Comparison of ENCODE assay signal across 23 cellular contexts in genomic region chr2:202102425-202103005, GRCh38. TPM values are rescaled to one million over a fixed set of nuclear protein-coding genes. Genes with fewer than 3 reads are reported as not detected.
DNase-seq lines count a peak whose midpoint lies in the region; ATAC-seq and TF ChIP-seq lines count a peak whose summit lies in the region.
"Had no signal": no experiment of that assay in that cellular context is flagged by ENCODE, and none has a peak within 500 bp of the region (broad histone marks: within the 10 kb centered on the region; RNA-seq: fewer than 3 reads in every experiment).

No MANE protein-coding gene starts in this region.

- no peak overlapping the region for H3K4me2 ChIP-seq in MM.1S (ENCODE audit: low read depth, low read length)

- peaks cover 26% of the 10 kb centered on the region for H3K27me3 Mint-ChIP-seq in stimulated activated naive CD8-positive, alpha-beta T cell treated with anti-CD3 and anti-CD28 coated beads, Interleukin-15, amount 100 ng/mL, for 72 hours

- no peak for ATAC-seq in stimulated activated naive CD8-positive, alpha-beta T cell treated with anti-CD3 and anti-CD28 coated beads, Interleukin-15, amount 100 ng/mL, for 72 hours
- no peak for ATAC-seq in stimulated activated naive CD8-positive, alpha-beta T cell treated with anti-CD3 and anti-CD28 coated beads, Interleukin-15, Interleukin-2, amounts not matched to agents 100 U/mL and 50 U/mL, for 24 hours
- ATAC-seq in SK-N-SH treated with all-trans-retinoic acid at 6 μM for 48 hours: peak; percentile 26; the same call in 2 of the 3 replicates
- ATAC-seq: activated CD4-positive, CD25-positive, alpha-beta regulatory T cell treated with anti-CD3 and anti-CD28 coated beads, Interleukin-2, amount 50 U/mL, for 24 hours; natural killer cell; right lobe of liver had no signal

- H3K9me3 ChIP-seq in MM.1S (replicated peaks; ENCODE audit: insufficient read depth, low read length): no peaks in the 10 kb centered on the region
- H3K9me3 ChIP-seq: ascending aorta, esophagus muscularis mucosa, right lobe of liver, thoracic aorta had no signal

- no peaks in the 10 kb centered on the region for H3K4me1 Mint-ChIP-seq in stimulated activated naive CD8-positive, alpha-beta T cell treated with anti-CD3 and anti-CD28 coated beads, Interleukin-15, amount 100 ng/mL, for 72 hours
- H3K4me1 Mint-ChIP-seq: natural killer cell had no signal

- no peaks in the 10 kb centered on the region for H4K20me1 ChIP-seq in MM.1S (ENCODE audit: insufficient read depth, low read length)

- no peaks in the 10 kb centered on the region for H3K9me3 Mint-ChIP-seq in stimulated activated naive CD8-positive, alpha-beta T cell treated with anti-CD3 and anti-CD28 coated beads, Interleukin-15, amount 100 ng/mL, for 72 hours
- H3K9me3 Mint-ChIP-seq: activated T-cell treated with anti-CD3 and anti-CD28 coated beads, Interleukin-2, amount 50 U/mL, for 24 hours; natural killer cell had no signal

- H3K27ac ChIP-seq in MM.1S (ENCODE audit: low read length): no peak overlapping the region
- H3K27ac ChIP-seq: ascending aorta, C4-2B, esophagus muscularis mucosa, right lobe of liver, RWPE1, thoracic aorta had no signal

- H3K79me2 ChIP-seq in MM.1S (ENCODE audit: low read length): no peaks in the 10 kb centered on the region

- no peaks in the 10 kb centered on the region for H3F3A ChIP-seq in MM.1S (ENCODE audit: insufficient read depth, low read length)

- peaks cover 18% of the 10 kb centered on the region for H3K4me1 ChIP-seq in MM.1S (ENCODE audit: low read length)
- H3K4me1 ChIP-seq: ascending aorta, right lobe of liver had no signal

- no peak overlapping the region for H3K4me3 Mint-ChIP-seq in stimulated activated naive CD8-positive, alpha-beta T cell treated with anti-CD3 and anti-CD28 coated beads, Interleukin-15, amount 100 ng/mL, for 72 hours
- H3K4me3 Mint-ChIP-seq: activated T-cell treated with anti-CD3 and anti-CD28 coated beads, Interleukin-2, amount 50 U/mL, for 24 hours; natural killer cell had no signal

- no peaks in the 10 kb centered on the region for H3K9me2 ChIP-seq in MM.1S (replicated peaks; ENCODE audit: insufficient read depth, low read length)

- H3K27me3 ChIP-seq in MM.1S (replicated peaks; ENCODE audit: insufficient read depth, low read length): no peaks in the 10 kb centered on the region
- H3K27me3 ChIP-seq: ascending aorta, esophagus muscularis mucosa, right lobe of liver had no signal

- H3K4me3 ChIP-seq in MM.1S (ENCODE audit: low read length): no peak overlapping the region
- H3K4me3 ChIP-seq: ascending aorta, esophagus muscularis mucosa, right lobe of liver, thoracic aorta had no signal

- no peak overlapping the region for H3K9ac ChIP-seq in MM.1S (ENCODE audit: low read length)

- H3K27ac Mint-ChIP-seq in stimulated activated naive CD8-positive, alpha-beta T cell treated with anti-CD3 and anti-CD28 coated beads, Interleukin-15, amount 100 ng/mL, for 72 hours: peak overlapping the region; percentile 35 to 42
- H3K27ac Mint-ChIP-seq: activated T-cell treated with anti-CD3 and anti-CD28 coated beads, Interleukin-2, amount 50 U/mL, for 24 hours; natural killer cell had no signal

- no peak for DNase-seq in stimulated activated naive CD8-positive, alpha-beta T cell treated with anti-CD3 and anti-CD28 coated beads, Interleukin-15, amount 100 ng/mL, for 72 hours
- DNase-seq in stimulated activated naive CD8-positive, alpha-beta T cell treated with anti-CD3 and anti-CD28 coated beads, Interleukin-15, Interleukin-2, amounts not matched to agents 100 U/mL and 50 U/mL, for 24 hours: no peak
- DNase-seq in NCI-H2107 treated with DMSO at 0.1 percent for 48 hours (lab: John Stamatoyannopoulos, UW; ENCODE audit: unreplicated experiment) (peak; percentile 43), dermis blood vessel endothelial cell (no peak), MM.1S (no peak), activated gamma-delta T cell (lab: John Stamatoyannopoulos, UW) (no peak)
- DNase-seq in NK-92 treated with Interleukin-12 subunit alpha and Interleukin-12 subunit beta, amount 100 ng/mL, for 24 hours (lab: John Stamatoyannopoulos, UW): no peak
- DNase-seq: activated naive CD4-positive, alpha-beta T cell treated with anti-CD3 and anti-CD28 coated beads, Interleukin-2, amount 50 U/mL, for 16 hours; activated T-cell treated with anti-CD3 and anti-CD28 coated beads, Interleukin-2, amount 50 U/mL, for 24 hours; effector CD4-positive, alpha-beta T cell; Kasumi-1; natural killer cell; right lobe of liver had no signal

- no peak for TF ChIP-seq CTCF in MM.1S (IDR thresholded peaks at IDR 0.05; ENCODE audit: low read length)

- H3K36me3 ChIP-seq in MM.1S (replicated peaks; ENCODE audit: insufficient read depth, low read length): no peaks in the 10 kb centered on the region
- H3K36me3 ChIP-seq: ascending aorta, esophagus muscularis mucosa, right lobe of liver, thoracic aorta had no signal

- no peak overlapping the region for H2AFZ ChIP-seq in MM.1S (ENCODE audit: low read length)

TF ChIP-seq in SK-N-SH treated with all-trans-retinoic acid at 6 μM for 48 hours, 23 proteins besides CTCF, POLR2A, EP300 and RAD21 (continues in another document):
- TF ChIP-seq RARB (CRISPR knock-in tag; IDR thresholded peaks at IDR 0.05): no peak
- TF ChIP-seq TOX (CRISPR knock-in tag; IDR thresholded peaks at IDR 0.05; ENCODE audit: borderline replicate concordance): no peak
- no peak for TF ChIP-seq ZNF8 (CRISPR knock-in tag; IDR thresholded peaks at IDR 0.05)
- TF ChIP-seq CSDC2 (CRISPR knock-in tag; IDR thresholded peaks at IDR 0.05): no peak
- TF ChIP-seq OSR1 (CRISPR knock-in tag; IDR thresholded peaks at IDR 0.05): no peak
- TF ChIP-seq BACH2 (CRISPR knock-in tag; IDR thresholded peaks at IDR 0.05; ENCODE audit: borderline replicate concordance): no peak
- no peak for TF ChIP-seq POU6F1 (CRISPR knock-in tag; IDR thresholded peaks at IDR 0.05; ENCODE audit: borderline replicate concordance, low read depth)
- TF ChIP-seq TSHZ2 (CRISPR knock-in tag; IDR thresholded peaks at IDR 0.05): no peak
- no peak for TF ChIP-seq CSRNP3 (CRISPR knock-in tag; IDR thresholded peaks at IDR 0.05)
- TF ChIP-seq ZFP3 (CRISPR knock-in tag; IDR thresholded peaks at IDR 0.05): no peak
- no peak for TF ChIP-seq ZC3H10 (CRISPR knock-in tag; IDR thresholded peaks at IDR 0.05)
- no peak for TF ChIP-seq SNAI2 (CRISPR knock-in tag; IDR thresholded peaks at IDR 0.05)

RNA-seq across cellular contexts. Expression of gene KIAA2012, which starts 29.5 kb away (rescaled TPM):
- total RNA-seq in dermis blood vessel endothelial cell: not detected in 2 replicates
- total RNA-seq: H1, HT1080, natural killer cell, NCI-H460, thoracic aorta had no signal
